In the genomic region with DNA sequence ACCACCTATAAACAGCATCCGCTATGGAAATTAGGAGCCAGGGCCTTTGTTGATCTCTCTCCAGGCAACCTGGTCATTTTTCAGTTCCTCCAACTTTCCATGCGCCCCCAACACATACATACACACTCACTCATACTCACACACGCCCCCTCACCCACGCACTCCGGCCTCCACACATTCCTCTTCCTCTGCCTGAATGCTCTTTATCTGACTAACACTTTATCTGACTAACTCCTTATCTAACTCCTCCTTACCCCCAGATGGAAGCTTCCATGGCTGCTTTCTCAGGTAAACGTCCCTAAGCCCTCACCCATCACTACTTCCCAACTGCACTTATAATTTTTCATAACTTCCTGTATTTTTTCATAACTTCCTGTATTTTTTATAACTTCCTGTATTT, we compare ENCODE assay signal across 10 cellular contexts. TPM values are rescaled to one million over a fixed set of nuclear protein-coding genes. Genes with fewer than 3 reads are reported as not detected.
DNase-seq lines count a peak whose midpoint lies in the region; ATAC-seq and TF ChIP-seq lines count a peak whose summit lies in the region.
"Had no signal": no experiment of that assay in that cellular context is flagged by ENCODE, and none has a peak within 500 bp of the region (broad histone marks: within the 10 kb centered on the region; RNA-seq: fewer than 3 reads in every experiment).

No MANE protein-coding gene starts in this region.

- POLR2A ChIA-PET in AG04450 (lab: Yijun Ruan, JAX): interaction anchor here (0.8 to 4.6 kb wide), 7 partner anchors 10 to 36 kb away, joined by 3 to 52 read pairs (median 4); a partner anchor contains a TSS

- CTCF ChIA-PET in AG04450 (lab: Charles Lee): interaction anchor here (0.7 kb wide), 1 partner anchor 13 kb away, joined by 7 read pairs; no protein-coding TSS in a partner anchor

- H3K4me1 ChIP-seq in right cardiac atrium (ENCODE audit: control insufficient read depth, insufficient read depth, low read length): peaks cover 4% of the 10 kb centered on the region
- H3K4me1 ChIP-seq: tibial artery had no signal

- no peaks in the 10 kb centered on the region for H3K27me3 ChIP-seq in AG04450 (ENCODE audit: control insufficient read depth, insufficient read depth, low read length)
- H3K27me3 ChIP-seq in MG63: no peaks in the 10 kb centered on the region
- H3K27me3 ChIP-seq in right cardiac atrium (ENCODE audit: control insufficient read depth, insufficient read depth): no peaks in the 10 kb centered on the region
- H3K27me3 ChIP-seq: tibial artery had no signal

- no peak for TF ChIP-seq CTCF in AG04450 (IDR thresholded peaks at IDR 0.05; ENCODE audit: low read depth, low read length)

- peaks cover 69% of the 10 kb centered on the region for H3K4me1 Mint-ChIP-seq in activated T-cell treated with anti-CD3 and anti-CD28 coated beads, Interleukin-2, amount 50 U/mL, for 4 hours (ENCODE audit: low read depth)

- H3K27me3 Mint-ChIP-seq in activated T-cell treated with anti-CD3 and anti-CD28 coated beads, Interleukin-2, amount 50 U/mL, for 4 hours (ENCODE audit: low read depth): no peaks in the 10 kb centered on the region

- H3K9me3 ChIP-seq in AG04450 (ENCODE audit: control insufficient read depth, insufficient read depth, low read length) (no peaks in the 10 kb centered on the region), MG63 (no peaks in the 10 kb centered on the region), right cardiac atrium (ENCODE audit: control insufficient read depth, low read length) (no peaks in the 10 kb centered on the region)
- H3K9me3 ChIP-seq: tibial artery had no signal

- WGBS in right cardiac atrium: 57% methylated on average over 6 of the region's 6 CpGs

- peak overlapping the region; percentile 91 for H3K27ac ChIP-seq in AG04450 (ENCODE audit: low read depth, low read length)
- H3K27ac ChIP-seq in right cardiac atrium (ENCODE audit: low read length): no peak overlapping the region
- H3K27ac ChIP-seq: tibial artery had no signal

- H3K4me3 ChIP-seq in AG04450 (ENCODE audit: low read depth, low read length): no peak overlapping the region
- H3K4me3 ChIP-seq in MG63: no peak overlapping the region
- H3K4me3 ChIP-seq in right cardiac atrium (ENCODE audit: low read length): no peak overlapping the region
- H3K4me3 ChIP-seq: tibial artery had no signal

- peak; percentile 71 to 72 for ATAC-seq in activated T-cell treated with anti-CD3 and anti-CD28 coated beads, Interleukin-2, amount 50 U/mL, for 4 hours
- no peak for ATAC-seq in left lobe of liver
- ATAC-seq in right cardiac atrium: no peak
- ATAC-seq in HG03442 (IDR thresholded peaks at IDR 0.05; ENCODE audit: unreplicated experiment): no peak

- intact Hi-C loops in right cardiac atrium (cut with DNase I): no loop called here

- peak overlapping the region; percentile 72 for H3K4me3 Mint-ChIP-seq in activated T-cell treated with anti-CD3 and anti-CD28 coated beads, Interleukin-2, amount 50 U/mL, for 4 hours

- H3K36me3 Mint-ChIP-seq in activated T-cell treated with anti-CD3 and anti-CD28 coated beads, Interleukin-2, amount 50 U/mL, for 4 hours (ENCODE audit: insufficient read depth): peaks cover 2% of the 10 kb centered on the region

- peaks cover 2% of the 10 kb centered on the region; the same call in 1 of the 2 replicates for H3K36me3 ChIP-seq in MG63
- H3K36me3 ChIP-seq: tibial artery had no signal

- no peak for DNase-seq in AG04450 (ENCODE audit: low read depth, low spot score)
- DNase-seq in MG63: peak; percentile 74
- peak; percentile 52 for DNase-seq in activated T-cell treated with anti-CD3 and anti-CD28 coated beads, Interleukin-2, amount 50 U/mL, for 4 hours
- DNase-seq in left lobe of liver (ENCODE audit: low spot score): peak; percentile 28
- no peak for DNase-seq in KG1 (lab: John Stamatoyannopoulos, UW)
- no peak for DNase-seq in right cardiac atrium
- no peak for DNase-seq in DMS 273 treated with DMSO at 0.1 percent for 48 hours (lab: John Stamatoyannopoulos, UW)
- DNase-seq: DMS79 treated with DMSO at 0.1 percent for 48 hours had no signal

- H3K9me3 Mint-ChIP-seq in activated T-cell treated with anti-CD3 and anti-CD28 coated beads, Interleukin-2, amount 50 U/mL, for 4 hours: no peaks in the 10 kb centered on the region

RNA-seq across cellular contexts. Expression of a gene that starts 17.4 kb away (rescaled TPM):
- polyA plus RNA-seq in AG04450 (2011; rRNA removed) (36.8 and 41.0 TPM in 2 replicates), right cardiac atrium (0.34 TPM)
- 56.9 and 69.4 TPM in 2 replicates for polyA minus RNA-seq in AG04450 (2011; rRNA and poly(A)+ RNA removed)
- total RNA-seq in MG63 (2014; rRNA removed; shearing (Covaris generic); ENCODE audit: low replicate concordance): 0.07 and 0.25 TPM in 2 replicates
- 1 to 10 TPM; 1.9 to 2.5 (median 2.4) TPM for total RNA-seq in activated T-cell treated with anti-CD3 and anti-CD28 coated beads, Interleukin-2, amount 50 U/mL, for 4 hours
- total RNA-seq in left lobe of liver (0.93 TPM), right cardiac atrium (under 1 TPM; 0.51 to 0.79 (median 0.64) TPM)

RNA-seq across cellular contexts. Expression of a gene that starts 37.1 kb away (rescaled TPM):
- 70.9 and 74.4 TPM in 2 replicates for polyA plus RNA-seq in AG04450 (2011; rRNA removed)
- 104 and 106 TPM in 2 replicates for polyA minus RNA-seq in AG04450 (2011; rRNA and poly(A)+ RNA removed)
- total RNA-seq in MG63 (2014; rRNA removed; shearing (Covaris generic); ENCODE audit: low replicate concordance): 68.6 and 135 TPM in 2 replicates
- 10 to 100 TPM; 42.7 to 47.3 (median 45.3) TPM for total RNA-seq in activated T-cell treated with anti-CD3 and anti-CD28 coated beads, Interleukin-2, amount 50 U/mL, for 4 hours
- total RNA-seq in left lobe of liver: 17.2 TPM
- total RNA-seq in right cardiac atrium: 10 to 100 TPM; 19.1 to 23.2 (median 19.8) TPM
- 8.8 TPM for polyA plus RNA-seq in right cardiac atrium

RNA-seq across cellular contexts. Expression of a gene that starts 37.5 kb away (rescaled TPM):
- polyA plus RNA-seq in AG04450 (2011; rRNA removed) (28.5 and 31.0 TPM in 2 replicates), right cardiac atrium (5.9 TPM)
- 23.4 and 24.1 TPM in 2 replicates for polyA minus RNA-seq in AG04450 (2011; rRNA and poly(A)+ RNA removed)
- 86.4 and 130 TPM in 2 replicates for total RNA-seq in MG63 (2014; rRNA removed; shearing (Covaris generic); ENCODE audit: low replicate concordance)
- total RNA-seq in activated T-cell treated with anti-CD3 and anti-CD28 coated beads, Interleukin-2, amount 50 U/mL, for 4 hours: 1 to 10 TPM; 7.3 to 9.6 (median 9.0) TPM
- total RNA-seq in left lobe of liver (1.6 TPM), right cardiac atrium (10 to 100 TPM in 1 of 4 donors, 1 to 10 TPM in 3; 4.8 to 10.8 (median 8.5) TPM)

RNA-seq across cellular contexts. Expression of a gene that starts 38.9 kb away (rescaled TPM):
- polyA plus RNA-seq in AG04450 (2011; rRNA removed) (147 TPM in 2 replicates), right cardiac atrium (74.3 TPM)
- 68.2 and 73.1 TPM in 2 replicates for polyA minus RNA-seq in AG04450 (2011; rRNA and poly(A)+ RNA removed)
- 163 and 171 TPM in 2 replicates for total RNA-seq in MG63 (2014; rRNA removed; shearing (Covaris generic); ENCODE audit: low replicate concordance)
- total RNA-seq in activated T-cell treated with anti-CD3 and anti-CD28 coated beads, Interleukin-2, amount 50 U/mL, for 4 hours: 10 to 100 TPM; 74.8 to 81.3 (median 79.7) TPM
- total RNA-seq in left lobe of liver (31.7 TPM), right cardiac atrium (10 to 100 TPM; 73.4 to 80.4 (median 79.5) TPM)

Comparison
In these comparisons a context has a peak if more than half of its experiments do, and no peak if none do; other contexts are left out.
1. DNase-seq: peak in MG63 (single experiment), activated T-cell treated with anti-CD3 and anti-CD28 coated beads, Interleukin-2, amount 50 U/mL, for 4 hours (single experiment) and left lobe of liver (single experiment); none in AG04450 (single experiment), KG1 (single experiment), right cardiac atrium (0 of 3) and DMS 273 treated with DMSO at 0.1 percent for 48 hours (single experiment).
2. ATAC-seq: peak in activated T-cell treated with anti-CD3 and anti-CD28 coated beads, Interleukin-2, amount 50 U/mL, for 4 hours (2 of 2); none in left lobe of liver (single experiment), right cardiac atrium (0 of 2) and HG03442 (single experiment).